Comparison of ENCODE assay signal across 10 cellular contexts in the genomic region with DNA sequence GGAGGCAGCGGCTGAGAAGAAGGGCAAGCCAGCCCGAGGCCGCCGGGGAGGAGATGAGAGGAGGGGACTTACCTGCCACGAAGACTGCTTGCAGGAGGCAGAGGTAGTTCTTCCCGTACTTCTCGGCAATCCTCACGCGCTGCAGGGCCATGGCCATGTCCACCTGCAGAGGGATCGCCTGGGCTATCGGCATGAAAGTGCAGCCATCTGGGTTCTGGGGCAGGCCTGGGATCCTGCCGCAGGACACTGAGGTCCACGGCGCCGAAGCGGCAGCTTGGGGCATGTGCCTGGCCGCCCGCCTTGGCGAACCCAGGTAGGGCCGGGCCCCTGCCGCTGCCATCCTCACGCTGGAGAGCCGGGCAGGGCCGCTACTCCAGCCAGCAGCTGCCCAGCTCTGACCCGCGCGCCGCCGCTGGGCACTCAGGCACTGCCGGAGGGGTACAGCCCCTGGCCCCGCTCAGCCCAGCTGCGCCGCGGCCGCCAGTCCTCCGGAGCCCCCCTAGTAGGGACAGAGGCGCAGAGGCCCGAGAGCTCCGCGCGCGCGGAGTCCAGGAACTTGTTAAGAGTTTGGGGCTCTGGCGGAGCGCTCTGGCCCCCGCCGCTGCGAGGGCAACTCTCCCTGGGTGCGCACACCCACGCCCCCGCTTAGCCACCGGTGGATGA. TPM values are rescaled to one million over a fixed set of nuclear protein-coding genes. Genes with fewer than 3 reads are reported as not detected.
DNase-seq lines count a peak whose midpoint lies in the region; ATAC-seq, FAIRE-seq and TF ChIP-seq lines count a peak whose summit lies in the region.
"Had no signal": no experiment of that assay in that cellular context is flagged by ENCODE, and none has a peak within 500 bp of the region (broad histone marks: within the 10 kb centered on the region; RNA-seq: fewer than 3 reads in every experiment).

No MANE protein-coding gene starts in this region.

- peaks cover 0 to 8% of the 10 kb centered on the region in 2 experiments; a peak in 2 of 5 replicates for H3K4me1 ChIP-seq in K562 (replicated peaks in 1 of 2; ENCODE audit: control insufficient read depth in 2 of 2, insufficient read depth in 2 of 2, low read length in 2 of 2)
- H3K4me1 ChIP-seq in keratinocyte (ENCODE audit: control insufficient read depth, extremely low read depth, insufficient read depth, low read length) = no peaks in the 10 kb centered on the region
- H3K4me1 ChIP-seq in subcutaneous abdominal adipose tissue (ENCODE audit: control insufficient read depth in 5 of 5, insufficient read depth in 5 of 5, low read length in 5 of 5) = peaks cover 2 to 16% (median 12%) of the 10 kb centered on the region in 5 donors
- H3K4me1 ChIP-seq: BLaER1 had no signal

- no peaks in the 10 kb centered on the region for H4K20me1 ChIP-seq in K562 (replicated peaks; ENCODE audit: control insufficient read depth, insufficient read depth, low read length)
- no peaks in the 10 kb centered on the region for H4K20me1 ChIP-seq in keratinocyte (ENCODE audit: control insufficient read depth, extremely low read depth, insufficient read depth, low read length)
- H4K20me1 ChIP-seq: BLaER1 had no signal

- H3K4me2 ChIP-seq in K562 (ENCODE audit: insufficient read depth, low read length) (no peak overlapping the region), keratinocyte (ENCODE audit: control insufficient read depth, extremely low read depth, insufficient read depth, low read depth, low read length) (peak overlapping the region; percentile 56)
- H3K4me2 ChIP-seq: BLaER1 had no signal

- no peak overlapping the region for H2AFZ ChIP-seq in K562 (ENCODE audit: low read depth, low read length)
- H2AFZ ChIP-seq in keratinocyte (ENCODE audit: control insufficient read depth, low read length) = peak overlapping the region; percentile 30

- dilution Hi-C loops in keratinocyte (cut with MboI; ENCODE audit: extremely low pct_ligation_motif_present, low sequenced_read_pairs) = no loop called here

- intact Hi-C loops in K562 (cut with micrococcal nuclease) = no loop called here

- H3K79me2 ChIP-seq in K562 (ENCODE audit: control insufficient read depth, insufficient read depth, low read length) (no peaks in the 10 kb centered on the region), keratinocyte (ENCODE audit: control insufficient read depth, insufficient read depth, low read length) (no peaks in the 10 kb centered on the region)

- H3K27me3 ChIP-seq in K562 (ENCODE audit: control insufficient read depth in 2 of 2, insufficient read depth in 2 of 2, low read length in 2 of 2) = peaks cover 5 to 25% of the 10 kb centered on the region in 2 experiments; a peak in 4 of 5 replicates
- H3K27me3 ChIP-seq in keratinocyte (ENCODE audit: control insufficient read depth, extremely low read depth, insufficient read depth, low read length) = no peaks in the 10 kb centered on the region
- peaks cover 7 to 24% (median 16%) of the 10 kb centered on the region in 5 donors for H3K27me3 ChIP-seq in subcutaneous abdominal adipose tissue (ENCODE audit: control insufficient read depth in 5 of 5, insufficient read depth in 4 of 5, low read length in 5 of 5)

- ATAC-seq in K562 (peak; percentile 60), HG03135 (IDR thresholded peaks at IDR 0.05; ENCODE audit: unreplicated experiment) (no peak)

- H3K9ac ChIP-seq in K562 (ENCODE audit: insufficient read depth in 1 of 2, low read depth in 2 of 2, low read length in 2 of 2) (no peak overlapping the region), keratinocyte (ENCODE audit: control insufficient read depth, extremely low read depth, insufficient read depth, low read length) (no peak overlapping the region), subcutaneous abdominal adipose tissue (ENCODE audit: low read length in 5 of 5) (no peak overlapping the region)
- H3K9ac ChIP-seq: BLaER1 had no signal

- BruUV-seq in K562 (replicated peaks; lab: Mats Ljungman, UMichigan) = no TSS peak

- TF ChIP-seq CTCF in K562 (IDR thresholded peaks at IDR 0.05 in 2 of 3, conservative IDR thresholded peaks at IDR 0.05 in 1 of 3; ENCODE audit: insufficient read depth in 2 of 3, low read depth in 1 of 3, low read length in 3 of 3) (no peak), keratinocyte (optimal IDR thresholded peaks at IDR 0.05 in 1 of 3, IDR thresholded peaks at IDR 0.05 in 1 of 3, conservative IDR thresholded peaks at IDR 0.05 in 1 of 3; ENCODE audit: extremely low read depth in 1 of 3, insufficient read depth in 2 of 3, low read length in 3 of 3) (no peak)

- no peak for TF ChIP-seq POLR2A in K562 (conservative IDR thresholded peaks at IDR 0.05)

- H3K9me1 ChIP-seq in K562 (ENCODE audit: control insufficient read depth, insufficient read depth, low read length) (no peaks in the 10 kb centered on the region), keratinocyte (ENCODE audit: control insufficient read depth, extremely low read depth, insufficient read depth, low read length) (no peaks in the 10 kb centered on the region)

- CTCF ChIA-PET in K562 (lab: Yijun Ruan, JAX; ENCODE audit: low intra/inter-chr PET ratio) = no interaction called here

- POLR2A ChIA-PET in K562 (lab: Yijun Ruan, JAX) = interaction anchor here (0.9 kb wide), 1 partner anchor 38 kb away, joined by 3 read pairs; no protein-coding TSS in a partner anchor

- WGBS in K562 (ENCODE audit: insufficient coverage, low coverage, missing lambda C conversion rate) = 3% methylated on average over 17 of the region's 52 CpGs

- FAIRE-seq in K562 (lab: Jason Lieb, UNC) (no peak), keratinocyte (lab: Jason Lieb, UNC) (no peak)

- no peak for TF ChIP-seq RAD21 in K562 (CRISPR knock-in tag; conservative IDR thresholded peaks at IDR 0.05 in 1 of 2, IDR thresholded peaks at IDR 0.05 in 1 of 2)

- H3K9me3 ChIP-seq in K562 (replicated peaks; ENCODE audit: control insufficient read depth, insufficient read depth, low read depth, low read length) (no peaks in the 10 kb centered on the region), keratinocyte (ENCODE audit: control insufficient read depth, low read depth, low read length) (no peaks in the 10 kb centered on the region), subcutaneous abdominal adipose tissue (ENCODE audit: control insufficient read depth in 5 of 5, low read length in 5 of 5) (peaks cover 0 to 4% (median 0%) of the 10 kb centered on the region in 5 donors)

- TF ChIP-seq EP300 in K562 (IDR thresholded peaks at IDR 0.05; ENCODE audit: low read length) = no peak

- in situ Hi-C loops in K562 (cut with MboI) = no loop called here

- peak; percentile 25 for DNase-seq in NCI-H748 (lab: John Stamatoyannopoulos, UW; ENCODE audit: unreplicated experiment)
- DNase-seq in NCI-H748 treated with DMSO at 0.1 percent for 48 hours (lab: John Stamatoyannopoulos, UW) = no peak
- no peak for DNase-seq in K562 (ENCODE audit: extremely low read depth in 1 of 4, low spot score in 3 of 4)
- DNase-seq in keratinocyte (ENCODE audit: low read depth, low spot score) = no peak
- no peak for DNase-seq in NAMALWA (ENCODE audit: low spot score)
- DNase-seq in midbrain (lab: John Stamatoyannopoulos, UW) = no peak

- H3K27ac ChIP-seq in K562 (ENCODE audit: extremely low read depth, low read depth, low read length) (no peak overlapping the region), keratinocyte (ENCODE audit: control insufficient read depth, insufficient read depth, low read length) (no peak overlapping the region), subcutaneous abdominal adipose tissue (ENCODE audit: low read depth, low read length) (no peak overlapping the region)
- H3K27ac ChIP-seq: BLaER1 had no signal

- no peak overlapping the region for H3K4me3 ChIP-seq in K562
- peak overlapping the region in 2 of 3 experiments; percentile 12 to 29 for H3K4me3 ChIP-seq in keratinocyte (ENCODE audit: control insufficient read depth in 2 of 3, extremely low read depth in 1 of 3, insufficient read depth in 2 of 3, low read depth in 1 of 3, low read length in 3 of 3)
- peak overlapping the region; percentile 53 to 63 (median 56) for H3K4me3 ChIP-seq in subcutaneous abdominal adipose tissue (ENCODE audit: low read depth in 1 of 5, low read length in 5 of 5)
- H3K4me3 ChIP-seq: BLaER1 had no signal

- H3K36me3 ChIP-seq in K562 (ENCODE audit: control insufficient read depth, insufficient read depth, low read length) = no peaks in the 10 kb centered on the region
- H3K36me3 ChIP-seq in keratinocyte (ENCODE audit: control insufficient read depth in 2 of 2, extremely low read depth in 1 of 2, insufficient read depth in 2 of 2, low read length in 2 of 2) = no peaks in the 10 kb centered on the region
- H3K36me3 ChIP-seq in subcutaneous abdominal adipose tissue (ENCODE audit: control insufficient read depth in 5 of 5, insufficient read depth in 5 of 5, low read length in 5 of 5) = no peaks in the 10 kb centered on the region
- H3K36me3 ChIP-seq: BLaER1 had no signal

RNA-seq across cellular contexts. Expression of a gene that starts 16.0 kb away (rescaled TPM):
- 1.2 TPM in 1 of 2 replicates, not detected in the other for total RNA-seq in K562 (2011; cell fraction: chromatin; rRNA removed; ENCODE audit: low replicate concordance)
- total RNA-seq in K562 (2011; cell fraction: nucleolus; rRNA removed) = 0.39 TPM in 1 of 2 replicates, not detected in the other
- total RNA-seq in K562 (2011; cell fraction: nucleoplasm; rRNA removed) = 0.15 and 0.76 TPM in 2 replicates
- 0.04 TPM in 1 of 2 replicates, not detected in the other for total RNA-seq in K562 (2014; rRNA removed)
- total RNA-seq in K562 (2014; rRNA removed; fragmentation: Illumina TruSeq; extraction: Trizol) = 0.07 and 0.13 TPM in 2 replicates
- 0.08 and 0.11 TPM in 2 replicates for total RNA-seq in K562 (2015; rRNA removed; fragmentation: Illumina TruSeq; extraction: Trizol)
- total RNA-seq in K562 (2021) = not detected in 2 replicates
- polyA plus RNA-seq in K562 (2011; rRNA removed) = 0.16 and 0.78 TPM in 2 replicates
- 0.03 and 0.13 TPM in 2 replicates for polyA plus RNA-seq in K562 (2011; cell fraction: cytosol; rRNA removed)
- polyA plus RNA-seq in K562 (2011; cell fraction: nucleus; rRNA removed) = 0.22 and 0.47 TPM in 2 replicates
- 0.05 and 0.07 TPM in 2 replicates for polyA plus RNA-seq in K562 (2012)
- 0.08 and 0.09 TPM in 2 replicates for polyA plus RNA-seq in K562 (2014; fragmentation: Illumina TruSeq; extraction: Trizol)
- under 1 TPM in 1 of 2 experiments, not detected in 1; 0.03 TPM for polyA plus RNA-seq in K562 (2014; fragmentation: Nextera tagmentation; extraction: Ambion mirVana)
- polyA plus RNA-seq in K562 (2014; rRNA removed) = 0.03 and 0.04 TPM in 2 replicates
- 0.12 and 0.81 TPM in 2 replicates for polyA minus RNA-seq in K562 (2011; rRNA and poly(A)+ RNA removed)
- polyA minus RNA-seq in K562 (2011; cell fraction: cytosol; rRNA and poly(A)+ RNA removed) = 0.29 TPM in 1 of 2 replicates, not detected in the other
- polyA minus RNA-seq in K562 (2011; cell fraction: nucleus; rRNA and poly(A)+ RNA removed) = 0.40 TPM in 1 of 2 replicates, not detected in the other
- 0.26 to 0.75 TPM (median 0.59 TPM) in 3 replicates for polyA plus RNA-seq in keratinocyte
- polyA plus RNA-seq in keratinocyte (2011; ENCODE audit: low read depth) = not detected
- 0.19 and 0.56 TPM in 2 replicates for polyA plus RNA-seq in keratinocyte (2011; cell fraction: cytosol; rRNA removed)
- 0.52 and 0.99 TPM in 2 replicates for polyA plus RNA-seq in keratinocyte (2011; cell fraction: nucleus; rRNA removed)
- polyA plus RNA-seq in keratinocyte (2012; ENCODE audit: low replicate concordance) = 0.08 and 0.28 TPM in 2 replicates
- polyA minus RNA-seq in keratinocyte = 0.23 to 0.45 TPM in 2 of 3 replicates, not detected in the other
- not detected for polyA minus RNA-seq in keratinocyte (2011; cell fraction: cytosol; rRNA and poly(A)+ RNA removed)
- 0.39 and 0.42 TPM in 2 replicates for polyA minus RNA-seq in keratinocyte (2011; cell fraction: nucleus; rRNA and poly(A)+ RNA removed)
- total RNA-seq: RPMI7951 had no signal
